ENCODE assay signal across 14 cellular contexts in the genomic region with DNA sequence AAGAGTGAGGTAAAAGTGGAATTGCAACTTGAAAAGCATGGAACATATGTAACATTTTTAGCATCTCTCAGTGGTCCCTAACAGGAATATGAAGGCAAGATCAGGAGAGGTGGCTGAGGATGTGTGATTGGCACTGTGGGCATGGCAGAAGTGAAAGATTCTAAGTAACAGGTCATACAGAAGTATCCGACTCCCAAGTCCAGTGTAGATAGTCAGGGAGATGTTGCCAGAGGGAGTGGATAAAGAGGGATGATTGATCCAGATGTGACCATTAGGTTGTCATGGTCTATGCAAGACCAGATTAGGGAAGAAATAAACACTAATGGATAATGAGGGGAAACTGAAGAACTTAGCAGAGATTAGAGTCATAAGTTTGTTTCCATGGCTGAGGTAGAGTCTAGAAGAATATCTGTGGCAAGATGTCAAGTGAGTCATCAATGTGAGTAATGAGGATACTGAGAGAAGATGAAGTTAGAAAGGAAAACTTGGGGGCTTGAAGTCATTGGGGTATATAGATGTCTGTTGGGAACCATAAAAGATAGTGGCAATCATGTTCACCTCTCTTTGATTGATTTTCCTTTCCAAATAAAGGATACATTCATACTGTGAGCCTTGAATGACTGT. TPM values are rescaled to one million over a fixed set of nuclear protein-coding genes. Genes with fewer than 3 reads are reported as not detected.
DNase-seq lines count a peak whose midpoint lies in the region; ATAC-seq and TF ChIP-seq lines count a peak whose summit lies in the region.
"Had no signal": no experiment of that assay in that cellular context is flagged by ENCODE, and none has a peak within 500 bp of the region (broad histone marks: within the 10 kb centered on the region; RNA-seq: fewer than 3 reads in every experiment).

No MANE protein-coding gene starts in this region.

- H3K27me3 Mint-ChIP-seq in activated T-helper 17 cell treated with anti-CD3 and anti-CD28 coated beads, Interleukin-2, amount 50 U/mL, for 72 hours: peaks cover 11% of the 10 kb centered on the region
- H3K27me3 Mint-ChIP-seq in glutamatergic neuron (ENCODE audit: unreplicated experiment): no peaks in the 10 kb centered on the region

- TF ChIP-seq CTCF in foreskin keratinocyte (conservative IDR thresholded peaks at IDR 0.05) (no peak), glutamatergic neuron (IDR thresholded peaks at IDR 0.05; ENCODE audit: partially characterized antibody, unreplicated experiment) (no peak)

- no peak overlapping the region for H3K4me3 Mint-ChIP-seq in activated T-helper 17 cell treated with anti-CD3 and anti-CD28 coated beads, Interleukin-2, amount 50 U/mL, for 72 hours
- H3K4me3 Mint-ChIP-seq in glutamatergic neuron (ENCODE audit: unreplicated experiment): no peak overlapping the region
- H3K4me3 Mint-ChIP-seq: neural crest cell had no signal

- no peak overlapping the region for H3K27ac Mint-ChIP-seq in activated T-helper 17 cell treated with anti-CD3 and anti-CD28 coated beads, Interleukin-2, amount 50 U/mL, for 72 hours
- H3K27ac Mint-ChIP-seq in glutamatergic neuron (ENCODE audit: unreplicated experiment): no peak overlapping the region

- H3K9me3 Mint-ChIP-seq in activated T-helper 17 cell treated with anti-CD3 and anti-CD28 coated beads, Interleukin-2, amount 50 U/mL, for 72 hours: no peaks in the 10 kb centered on the region
- no peaks in the 10 kb centered on the region for H3K9me3 Mint-ChIP-seq in glutamatergic neuron (ENCODE audit: unreplicated experiment)
- H3K9me3 Mint-ChIP-seq: neural crest cell had no signal

- peak; percentile 56 for ATAC-seq in activated T-helper 17 cell treated with anti-CD3 and anti-CD28 coated beads, Interleukin-2, amount 50 U/mL, for 72 hours (replicated peaks)
- ATAC-seq in foreskin keratinocyte (peak; percentile 94), HG02884 (IDR thresholded peaks at IDR 0.05; ENCODE audit: unreplicated experiment) (no peak), GM21528 (IDR thresholded peaks at IDR 0.05; ENCODE audit: low FRiP score, unreplicated experiment) (no peak)
- ATAC-seq: body of pancreas had no signal

- peaks cover 6% of the 10 kb centered on the region for H3K4me1 ChIP-seq in foreskin keratinocyte
- H3K4me1 ChIP-seq: body of pancreas had no signal

- H3K27me3 ChIP-seq in foreskin keratinocyte: no peaks in the 10 kb centered on the region
- H3K27me3 ChIP-seq: body of pancreas had no signal

- H3K27ac ChIP-seq in foreskin keratinocyte: no peak overlapping the region
- H3K27ac ChIP-seq: body of pancreas, C4-2B had no signal

- DNase-seq in A172 (ENCODE audit: low spot score) (peak; percentile 69), GM04504 (ENCODE audit: low read depth) (peak; percentile 57), foreskin keratinocyte (peak in 1 of 2 donors; percentile 48), SKM-1 treated with dmso at 0.1 percent for 144 hours (lab: John Stamatoyannopoulos, UW; ENCODE audit: unreplicated experiment) (no peak), glutamatergic neuron (no peak)
- DNase-seq: body of pancreas, GDM1, left cardiac atrium had no signal

- H3K4me1 Mint-ChIP-seq in activated T-helper 17 cell treated with anti-CD3 and anti-CD28 coated beads, Interleukin-2, amount 50 U/mL, for 72 hours: no peaks in the 10 kb centered on the region
- H3K4me1 Mint-ChIP-seq in glutamatergic neuron (ENCODE audit: low read depth, unreplicated experiment): no peaks in the 10 kb centered on the region

- H3K36me3 Mint-ChIP-seq in activated T-helper 17 cell treated with anti-CD3 and anti-CD28 coated beads, Interleukin-2, amount 50 U/mL, for 72 hours (ENCODE audit: low read depth): no peaks in the 10 kb centered on the region
- no peaks in the 10 kb centered on the region for H3K36me3 Mint-ChIP-seq in glutamatergic neuron (ENCODE audit: unreplicated experiment)

RNA-seq across cellular contexts. Expression of a gene that starts 23.9 kb away (rescaled TPM):
- total RNA-seq in A172 (2014; rRNA removed; shearing (Covaris generic)): 0.22 TPM in 1 of 2 replicates, not detected in the other
- not detected for total RNA-seq in activated T-helper 17 cell treated with anti-CD3 and anti-CD28 coated beads, Interleukin-2, amount 50 U/mL, for 72 hours
- total RNA-seq in foreskin keratinocyte: 5.6 and 18.0 TPM in 2 replicates
- 5.9 and 19.6 TPM in 2 replicates for polyA plus RNA-seq in foreskin keratinocyte
- not detected for total RNA-seq in glutamatergic neuron (ENCODE audit: unreplicated experiment)
- total RNA-seq: H1 had no signal
- polyA plus RNA-seq: H1 had no signal

RNA-seq across cellular contexts. Expression of a gene that starts 33.7 kb away (rescaled TPM):
- total RNA-seq in A172 (2014; rRNA removed; shearing (Covaris generic)): 18.6 and 20.2 TPM in 2 replicates
- 1 to 10 TPM in 1 of 2 donors, under 1 TPM in 1; 0.73 to 1.5 TPM for total RNA-seq in activated T-helper 17 cell treated with anti-CD3 and anti-CD28 coated beads, Interleukin-2, amount 50 U/mL, for 72 hours
- 30.0 and 32.5 TPM in 2 replicates for total RNA-seq in foreskin keratinocyte
- 11.8 and 15.1 TPM in 2 replicates for polyA plus RNA-seq in foreskin keratinocyte
- total RNA-seq in glutamatergic neuron (ENCODE audit: unreplicated experiment): 1.8 TPM

Comparison
In these comparisons a context has a peak if more than half of its experiments do, and no peak if none do; other contexts are left out.
1. DNase-seq: peak in A172 (single experiment) and GM04504 (single experiment); none in SKM-1 treated with dmso at 0.1 percent for 144 hours (single experiment) and glutamatergic neuron (single experiment).
2. ATAC-seq: peak in activated T-helper 17 cell treated with anti-CD3 and anti-CD28 coated beads, Interleukin-2, amount 50 U/mL, for 72 hours (single experiment) and foreskin keratinocyte (single experiment); none in HG02884 (single experiment) and GM21528 (single experiment).